18 cellular contexts compared by ENCODE assay signal in genomic region chr6:80010296-80010695, GRCh38.
"Had no signal": no experiment of that assay in that cellular context is flagged by ENCODE, and none has a peak within 500 bp of the region (broad histone marks: within the 10 kb centered on the region; RNA-seq: fewer than 3 reads in every experiment).

No MANE protein-coding gene starts in this region.

- H3K4me3 ChIP-seq: coronary artery, left ventricle myocardium inferior, spleen, upper lobe of right lung had no signal

- ATAC-seq: activated CD8-positive, alpha-beta T cell treated with anti-CD3 and anti-CD28 coated beads, Interleukin-2, amount 10 ng/mL, durations not matched to agents 7 days and 5 days; upper lobe of right lung had no signal

- DNase-seq: activated CD4-positive, alpha-beta T cell treated with anti-CD3 and anti-CD28 coated beads, Interleukin-2, amount 10 ng/mL, durations not matched to agents 24 days and 14 days; activated CD4-positive, CD25-positive, alpha-beta regulatory T cell; activated CD8-positive, alpha-beta T cell treated with anti-CD3 and anti-CD28 coated beads, Interleukin-2, amount 10 ng/mL, durations not matched to agents 7 days and 5 days; activated effector memory CD4-positive, alpha-beta T cell treated with Interleukin-2 at 50 U/mL for 16 hours; activated naive CD4-positive, alpha-beta T cell treated with anti-CD3 and anti-CD28 coated beads, Interleukin-2, amount 50 U/mL, for 16 hours; activated T-cell treated with anti-CD3 and anti-CD28 coated beads, Interleukin-2, amount 50 U/mL, for 48 hours; aorta; immature natural killer cell; kidney glomerular epithelial cell; left ventricle myocardium inferior; mammary epithelial cell; midbrain; posterior cingulate gyrus; spleen; stimulated activated CD4-positive, alpha-beta T cell treated with anti-CD3 and anti-CD28 coated beads, Interleukin-4, amount 100 ng/mL, for 4 hours; stimulated activated naive CD4-positive, alpha-beta T cell; upper lobe of right lung had no signal

- H3K27ac ChIP-seq: coronary artery, left ventricle myocardium inferior, spleen, upper lobe of right lung had no signal
